9 cellular contexts compared by ENCODE assay signal in genomic region chr20:17965042-17965697, GRCh38. TPM values are rescaled to one million over a fixed set of nuclear protein-coding genes. Genes with fewer than 3 reads are reported as not detected.
DNase-seq lines count a peak whose midpoint lies in the region; ATAC-seq and TF ChIP-seq lines count a peak whose summit lies in the region.
"Had no signal": no experiment of that assay in that cellular context is flagged by ENCODE, and none has a peak within 500 bp of the region (broad histone marks: within the 10 kb centered on the region; RNA-seq: fewer than 3 reads in every experiment).

No MANE protein-coding gene starts in this region.

- no peak overlapping the region for H2AFZ ChIP-seq in Loucy (ENCODE audit: low read length)

- peaks cover 56% of the 10 kb centered on the region for H3K4me1 ChIP-seq in Loucy (ENCODE audit: insufficient read depth, low read length, poor library complexity, severe bottlenecking)

- H3K4me1 Mint-ChIP-seq in CD4-positive, alpha-beta T cell (ENCODE audit: low read depth), result peaks cover 77% of the 10 kb centered on the region
- H3K4me1 Mint-ChIP-seq in central memory CD8-positive, alpha-beta T cell, result peaks cover 75% of the 10 kb centered on the region
- H3K4me1 Mint-ChIP-seq in naive thymus-derived CD8-positive, alpha-beta T cell, result peaks cover 37 to 79% (median 77%) of the 10 kb centered on the region in 4 donors

- H3K27me3 Mint-ChIP-seq in CD4-positive, alpha-beta T cell, result no peaks in the 10 kb centered on the region
- H3K27me3 Mint-ChIP-seq in central memory CD8-positive, alpha-beta T cell, result no peaks in the 10 kb centered on the region
- no peaks in the 10 kb centered on the region for H3K27me3 Mint-ChIP-seq in naive thymus-derived CD8-positive, alpha-beta T cell

- no peaks in the 10 kb centered on the region for H3K27me3 ChIP-seq in CD4-positive, alpha-beta T cell (ENCODE audit: control insufficient read depth, insufficient read depth, low read length)
- H3K27me3 ChIP-seq in Loucy (ENCODE audit: insufficient read depth, low read length, poor library complexity, severe bottlenecking), result peaks cover 13% of the 10 kb centered on the region

- H3K4me3 ChIP-seq in Loucy (ENCODE audit: low read length, poor library complexity, severe bottlenecking), result peak overlapping the region; percentile 91
- H3K4me3 ChIP-seq: mucosa of descending colon had no signal

- peak overlapping the region; percentile 99 for H3K9ac ChIP-seq in Loucy (ENCODE audit: low read depth, low read length, poor library complexity, severe bottlenecking)

- H3K9me2 ChIP-seq in Loucy (replicated peaks; ENCODE audit: low read depth, low read length), result no peaks in the 10 kb centered on the region

- H3K9me3 Mint-ChIP-seq in CD4-positive, alpha-beta T cell, result no peaks in the 10 kb centered on the region
- H3K9me3 Mint-ChIP-seq in central memory CD8-positive, alpha-beta T cell, result no peaks in the 10 kb centered on the region
- H3K9me3 Mint-ChIP-seq in naive thymus-derived CD8-positive, alpha-beta T cell, result no peaks in the 10 kb centered on the region

- H3K79me2 ChIP-seq in Loucy (ENCODE audit: insufficient read depth, low read length), result peaks cover 95% of the 10 kb centered on the region

- intact Hi-C loops in CD4-positive, alpha-beta T cell (cut with DNase I, micrococcal nuclease), result loop anchor here in 1 of 2 experiments (5.0 to 10.0 kb wide), 5 partner anchors 502 to 1238 kb away; partner anchors contain the start of genes DZANK1, POLR3F, SEC23B and SMIM26

- H4K20me1 ChIP-seq in Loucy (ENCODE audit: insufficient read depth, low read length, poor library complexity, severe bottlenecking), result peaks cover 77% of the 10 kb centered on the region

- no peaks in the 10 kb centered on the region; the same call in 1 of the 2 replicates for H3F3A ChIP-seq in Loucy (ENCODE audit: low read depth)

- H3K36me3 Mint-ChIP-seq in CD4-positive, alpha-beta T cell (ENCODE audit: low read depth), result peaks cover 34% of the 10 kb centered on the region
- H3K36me3 Mint-ChIP-seq in central memory CD8-positive, alpha-beta T cell (ENCODE audit: insufficient read depth), result peaks cover 23% of the 10 kb centered on the region
- no peaks in the 10 kb centered on the region for H3K36me3 Mint-ChIP-seq in naive thymus-derived CD8-positive, alpha-beta T cell

- DNase-seq in CD4-positive, alpha-beta T cell, result no peak
- DNase-seq in central memory CD8-positive, alpha-beta T cell (ENCODE audit: low spot score in 2 of 2), result no peak
- DNase-seq in naive thymus-derived CD8-positive, alpha-beta T cell, result no peak
- DNase-seq in NCI-H2081 (lab: John Stamatoyannopoulos, UW) (no peak), glomerular visceral epithelial cell (ENCODE audit: extremely low spot score) (no peak)
- no peak for DNase-seq in stimulated activated naive CD4-positive, alpha-beta T cell treated with Interleukin-2 at 50 U/mL for 16 hours (lab: John Stamatoyannopoulos, UW)

- peaks cover 4% of the 10 kb centered on the region; the same call in 1 of the 2 replicates for H3K36me3 ChIP-seq in Loucy (ENCODE audit: insufficient read depth, low read length)

- ATAC-seq in CD4-positive, alpha-beta T cell (ENCODE audit: poor library complexity), result no peak
- no peak for ATAC-seq in central memory CD8-positive, alpha-beta T cell (replicated peaks; ENCODE audit: extremely low read depth, poor library complexity, severe bottlenecking)
- no peak for ATAC-seq in naive thymus-derived CD8-positive, alpha-beta T cell
- ATAC-seq in GM19395 (IDR thresholded peaks at IDR 0.05; ENCODE audit: unreplicated experiment), result no peak

- CTCF ChIA-PET in CD4-positive, alpha-beta T cell (lab: Charles Lee), result interaction anchor here (0.7 to 3.0 kb wide), 2 partner anchors 28 to 31 kb away, joined by 4 to 14 read pairs; no protein-coding TSS in a partner anchor

- no peak for TF ChIP-seq CTCF in CD4-positive, alpha-beta T cell (IDR thresholded peaks at IDR 0.05)
- no peak for TF ChIP-seq CTCF in Loucy (conservative IDR thresholded peaks at IDR 0.05; ENCODE audit: low read length)

- H3K4me2 ChIP-seq in Loucy (ENCODE audit: low read depth, low read length, poor library complexity, severe bottlenecking), result peak overlapping the region; percentile 97

- peak overlapping the region; percentile 54 for H3K27ac ChIP-seq in CD4-positive, alpha-beta T cell (ENCODE audit: low read depth, low read length)

- no peaks in the 10 kb centered on the region for H3K9me3 ChIP-seq in CD4-positive, alpha-beta T cell (ENCODE audit: control insufficient read depth, low read length)
- no peaks in the 10 kb centered on the region for H3K9me3 ChIP-seq in Loucy (ENCODE audit: insufficient read depth, low read depth, low read length)
- H3K9me3 ChIP-seq: mucosa of descending colon had no signal

- POLR2A ChIA-PET in CD4-positive, alpha-beta T cell (lab: Charles Lee), result interaction anchor here (1.0 to 7.0 kb wide), 5 partner anchors 9 to 542 kb away, joined by 3 to 61 read pairs (median 11); partner anchors contain the start of genes RRBP1 and SEC23B
- POLR2A ChIA-PET in naive thymus-derived CD8-positive, alpha-beta T cell (lab: Charles Lee), result interaction anchor here (0.7 to 1.1 kb wide), 4 partner anchors 9 to 283 kb away, joined by 3 to 5 read pairs (median 3); partner anchors contain the start of genes KAT14, PET117 and RRBP1

- H3K27ac Mint-ChIP-seq in CD4-positive, alpha-beta T cell, result peak overlapping the region; percentile 92
- peak overlapping the region; percentile 93 for H3K27ac Mint-ChIP-seq in central memory CD8-positive, alpha-beta T cell (ENCODE audit: low read depth)
- H3K27ac Mint-ChIP-seq in naive thymus-derived CD8-positive, alpha-beta T cell, result peak overlapping the region in 8 of 10 donors; percentile 79 to 97 (median 94)

- H3K4me3 Mint-ChIP-seq in CD4-positive, alpha-beta T cell, result peak overlapping the region; percentile 83
- peak overlapping the region; percentile 92 for H3K4me3 Mint-ChIP-seq in central memory CD8-positive, alpha-beta T cell
- H3K4me3 Mint-ChIP-seq in naive thymus-derived CD8-positive, alpha-beta T cell, result peak overlapping the region; percentile 82 to 95 (median 91)

RNA-seq across cellular contexts. Expression of gene SNX5, which starts 3.4 kb away (rescaled TPM):
- 10 to 100 TPM; 58.3 to 60.3 TPM for total RNA-seq in CD4-positive, alpha-beta T cell
- 10 to 100 TPM; 56.9 to 68.2 TPM for total RNA-seq in naive thymus-derived CD8-positive, alpha-beta T cell
- polyA plus RNA-seq in naive thymus-derived CD8-positive, alpha-beta T cell, result 10 to 100 TPM; 38.8 to 58.6 (median 44.4) TPM

RNA-seq across cellular contexts. Expression of gene MGME1, which starts 3.6 kb away (rescaled TPM):
- 1 to 10 TPM; 4.5 to 4.6 TPM for total RNA-seq in CD4-positive, alpha-beta T cell
- 10 to 100 TPM; 10.4 to 11.5 TPM for total RNA-seq in naive thymus-derived CD8-positive, alpha-beta T cell
- 1 to 10 TPM; 1.1 to 5.1 (median 2.1) TPM for polyA plus RNA-seq in naive thymus-derived CD8-positive, alpha-beta T cell
